1 cellular context compared by ENCODE assay signal in the genomic region with DNA sequence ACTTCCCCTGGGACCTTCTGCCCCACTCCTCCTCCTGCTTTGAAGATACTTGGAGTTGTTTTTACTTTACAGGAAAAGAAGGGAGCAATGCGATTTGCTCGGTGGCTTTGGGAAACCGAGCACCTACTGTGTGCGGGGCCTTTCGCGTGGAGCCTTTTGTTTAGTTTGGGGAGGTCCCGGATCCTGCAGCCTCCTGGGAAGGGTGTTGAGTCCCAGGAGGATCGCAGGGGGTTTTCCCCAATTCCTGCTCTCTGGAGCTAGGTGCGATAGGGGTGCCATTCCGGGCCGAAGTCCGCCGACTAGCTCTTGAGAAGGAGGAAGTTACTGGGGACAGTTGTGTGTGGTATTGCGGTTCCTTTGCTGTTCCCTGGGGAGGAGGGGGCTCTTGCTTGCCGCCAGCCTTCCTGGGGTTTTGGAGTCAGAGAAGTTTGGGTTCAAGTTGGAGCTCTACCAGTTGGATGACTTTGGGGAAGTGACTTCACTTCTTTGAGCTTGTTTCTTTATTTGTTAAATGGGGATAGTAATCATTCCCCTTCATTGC.
TF ChIP-seq lines count a peak whose summit lies in the region.

No MANE protein-coding gene starts in this region.

TF ChIP-seq in WTC11, 78 proteins besides CTCF, POLR2A, EP300 and RAD21 (continued from another document):
- TF ChIP-seq, protein P1, sequence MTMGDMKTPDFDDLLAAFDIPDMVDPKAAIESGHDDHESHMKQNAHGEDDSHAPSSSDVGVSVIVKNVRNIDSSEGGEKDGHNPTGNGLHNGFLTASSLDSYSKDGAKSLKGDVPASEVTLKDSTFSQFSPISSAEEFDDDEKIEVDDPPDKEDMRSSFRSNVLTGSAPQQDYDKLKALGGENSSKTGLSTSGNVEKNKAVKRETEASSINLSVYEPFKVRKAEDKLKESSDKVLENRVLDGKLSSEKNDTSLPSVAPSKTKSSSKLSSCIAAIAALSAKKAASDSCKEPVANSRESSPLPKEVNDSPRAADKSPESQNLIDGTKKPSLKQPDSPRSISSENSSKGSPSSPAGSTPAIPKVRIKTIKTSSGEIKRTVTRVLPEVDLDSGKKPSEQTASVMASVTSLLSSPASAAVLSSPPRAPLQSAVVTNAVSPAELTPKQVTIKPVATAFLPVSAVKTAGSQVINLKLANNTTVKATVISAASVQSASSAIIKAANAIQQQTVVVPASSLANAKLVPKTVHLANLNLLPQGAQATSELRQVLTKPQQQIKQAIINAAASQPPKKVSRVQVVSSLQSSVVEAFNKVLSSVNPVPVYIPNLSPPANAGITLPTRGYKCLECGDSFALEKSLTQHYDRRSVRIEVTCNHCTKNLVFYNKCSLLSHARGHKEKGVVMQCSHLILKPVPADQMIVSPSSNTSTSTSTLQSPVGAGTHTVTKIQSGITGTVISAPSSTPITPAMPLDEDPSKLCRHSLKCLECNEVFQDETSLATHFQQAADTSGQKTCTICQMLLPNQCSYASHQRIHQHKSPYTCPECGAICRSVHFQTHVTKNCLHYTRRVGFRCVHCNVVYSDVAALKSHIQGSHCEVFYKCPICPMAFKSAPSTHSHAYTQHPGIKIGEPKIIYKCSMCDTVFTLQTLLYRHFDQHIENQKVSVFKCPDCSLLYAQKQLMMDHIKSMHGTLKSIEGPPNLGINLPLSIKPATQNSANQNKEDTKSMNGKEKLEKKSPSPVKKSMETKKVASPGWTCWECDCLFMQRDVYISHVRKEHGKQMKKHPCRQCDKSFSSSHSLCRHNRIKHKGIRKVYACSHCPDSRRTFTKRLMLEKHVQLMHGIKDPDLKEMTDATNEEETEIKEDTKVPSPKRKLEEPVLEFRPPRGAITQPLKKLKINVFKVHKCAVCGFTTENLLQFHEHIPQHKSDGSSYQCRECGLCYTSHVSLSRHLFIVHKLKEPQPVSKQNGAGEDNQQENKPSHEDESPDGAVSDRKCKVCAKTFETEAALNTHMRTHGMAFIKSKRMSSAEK (CRISPR knock-in tag; IDR thresholded peaks at IDR 0.05; ENCODE audit: borderline replicate concordance), result no peak
- TF ChIP-seq, protein P2, sequence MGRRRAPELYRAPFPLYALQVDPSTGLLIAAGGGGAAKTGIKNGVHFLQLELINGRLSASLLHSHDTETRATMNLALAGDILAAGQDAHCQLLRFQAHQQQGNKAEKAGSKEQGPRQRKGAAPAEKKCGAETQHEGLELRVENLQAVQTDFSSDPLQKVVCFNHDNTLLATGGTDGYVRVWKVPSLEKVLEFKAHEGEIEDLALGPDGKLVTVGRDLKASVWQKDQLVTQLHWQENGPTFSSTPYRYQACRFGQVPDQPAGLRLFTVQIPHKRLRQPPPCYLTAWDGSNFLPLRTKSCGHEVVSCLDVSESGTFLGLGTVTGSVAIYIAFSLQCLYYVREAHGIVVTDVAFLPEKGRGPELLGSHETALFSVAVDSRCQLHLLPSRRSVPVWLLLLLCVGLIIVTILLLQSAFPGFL (CRISPR knock-in tag; IDR thresholded peaks at IDR 0.05; ENCODE audit: borderline replicate concordance), result no peak
- TF ChIP-seq, protein P3, sequence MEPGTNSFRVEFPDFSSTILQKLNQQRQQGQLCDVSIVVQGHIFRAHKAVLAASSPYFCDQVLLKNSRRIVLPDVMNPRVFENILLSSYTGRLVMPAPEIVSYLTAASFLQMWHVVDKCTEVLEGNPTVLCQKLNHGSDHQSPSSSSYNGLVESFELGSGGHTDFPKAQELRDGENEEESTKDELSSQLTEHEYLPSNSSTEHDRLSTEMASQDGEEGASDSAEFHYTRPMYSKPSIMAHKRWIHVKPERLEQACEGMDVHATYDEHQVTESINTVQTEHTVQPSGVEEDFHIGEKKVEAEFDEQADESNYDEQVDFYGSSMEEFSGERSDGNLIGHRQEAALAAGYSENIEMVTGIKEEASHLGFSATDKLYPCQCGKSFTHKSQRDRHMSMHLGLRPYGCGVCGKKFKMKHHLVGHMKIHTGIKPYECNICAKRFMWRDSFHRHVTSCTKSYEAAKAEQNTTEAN (CRISPR knock-in tag; IDR thresholded peaks at IDR 0.05), result no peak
- TF ChIP-seq SP1 (CRISPR knock-in tag; conservative IDR thresholded peaks at IDR 0.05) (no peak), NFYB (CRISPR knock-in tag; conservative IDR thresholded peaks at IDR 0.05; ENCODE audit: low read depth) (no peak), CBFB (CRISPR knock-in tag; IDR thresholded peaks at IDR 0.05; ENCODE audit: low read depth) (no peak), HMGA2 (CRISPR knock-in tag; IDR thresholded peaks at IDR 0.05) (no peak), ZNF416 (CRISPR knock-in tag; IDR thresholded peaks at IDR 0.05) (no peak), NR1H2 (CRISPR knock-in tag; IDR thresholded peaks at IDR 0.05) (no peak)
- TF ChIP-seq, protein P4, sequence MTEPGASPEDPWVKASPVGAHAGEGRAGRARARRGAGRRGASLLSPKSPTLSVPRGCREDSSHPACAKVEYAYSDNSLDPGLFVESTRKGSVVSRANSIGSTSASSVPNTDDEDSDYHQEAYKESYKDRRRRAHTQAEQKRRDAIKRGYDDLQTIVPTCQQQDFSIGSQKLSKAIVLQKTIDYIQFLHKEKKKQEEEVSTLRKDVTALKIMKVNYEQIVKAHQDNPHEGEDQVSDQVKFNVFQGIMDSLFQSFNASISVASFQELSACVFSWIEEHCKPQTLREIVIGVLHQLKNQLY (CRISPR knock-in tag; IDR thresholded peaks at IDR 0.05), result no peak
- TF ChIP-seq, protein P5, sequence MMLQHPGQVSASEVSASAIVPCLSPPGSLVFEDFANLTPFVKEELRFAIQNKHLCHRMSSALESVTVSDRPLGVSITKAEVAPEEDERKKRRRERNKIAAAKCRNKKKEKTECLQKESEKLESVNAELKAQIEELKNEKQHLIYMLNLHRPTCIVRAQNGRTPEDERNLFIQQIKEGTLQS (CRISPR knock-in tag; conservative IDR thresholded peaks at IDR 0.05), result no peak
TF ChIP-seq in WTC11: peak in this region for 0.
